In genomic region chr2:45610281-45611019, GRCh38 we compare ENCODE assay signal across 1 cellular context.
A peak's percentile ranks its signal among the peaks of the same experiment; 100 is the strongest.
TF ChIP-seq lines count a peak whose summit lies in the region.

No MANE protein-coding gene starts in this region.

TF ChIP-seq in K562, 482 proteins besides CTCF, POLR2A, EP300 and RAD21 (continued from another document and continues in another):
- TF ChIP-seq ZMIZ1 (IDR thresholded peaks at IDR 0.05; ENCODE audit: low read depth in 2 of 2, low read length in 2 of 2) (no peak), TAF1 (IDR thresholded peaks at IDR 0.05; ENCODE audit: control insufficient read depth, extremely low read depth, insufficient read depth, low read length, severe bottlenecking) (peak; percentile 29), ZNF407 (IDR thresholded peaks at IDR 0.05; ENCODE audit: low read depth) (no peak), ZNF766 (CRISPR knock-in tag; conservative IDR thresholded peaks at IDR 0.05) (no peak), PHF21A (IDR thresholded peaks at IDR 0.05; ENCODE audit: borderline replicate concordance, low read depth) (no peak), CHD4 (IDR thresholded peaks at IDR 0.05; ENCODE audit: insufficient read depth, insufficient replicate concordance, low read depth, low read length, poor library complexity, severe bottlenecking) (no peak), SPI1 (IDR thresholded peaks at IDR 0.05; ENCODE audit: borderline replicate concordance, low read depth, low read length) (no peak), AFF1 (IDR thresholded peaks at IDR 0.05; ENCODE audit: low read depth in 1 of 2, partially characterized antibody in 2 of 2) (peak in 1 of 2 experiments; percentile 59), SAFB (IDR thresholded peaks at IDR 0.05; ENCODE audit: borderline replicate concordance, low read depth, low read length) (no peak), PHTF2 (CRISPR knock-in tag; IDR thresholded peaks at IDR 0.05) (no peak), USF2 (CRISPR knock-in tag; IDR thresholded peaks at IDR 0.05) (peak; percentile 96), CAMTA2 (CRISPR knock-in tag; conservative IDR thresholded peaks at IDR 0.05) (no peak), PTTG1 (tag; IDR thresholded peaks at IDR 0.05; ENCODE audit: low read depth) (no peak), ARID3B (CRISPR knock-in tag; IDR thresholded peaks at IDR 0.05; ENCODE audit: borderline replicate concordance) (no peak), DIDO1 (tag; IDR thresholded peaks at IDR 0.05; ENCODE audit: low read depth) (peak; percentile 63; the same call in 1 of the 2 replicates), SMAD4 (CRISPR knock-in tag; conservative IDR thresholded peaks at IDR 0.05) (no peak), ZNF785 (CRISPR knock-in tag; IDR thresholded peaks at IDR 0.05) (no peak), NCOA4 (IDR thresholded peaks at IDR 0.05; ENCODE audit: partially characterized antibody) (no peak), GTF2A2 (tag; IDR thresholded peaks at IDR 0.05) (no peak), HLTF (IDR thresholded peaks at IDR 0.05) (0 out of 2 replicates have a peak, but pooled peaks have one; percentile 58), DDX20 (tag; IDR thresholded peaks at IDR 0.05; ENCODE audit: low read depth) (no peak), SOX6 (IDR thresholded peaks at IDR 0.05) (peak; percentile 44; the same call in 1 of the 2 replicates), CEBPG (CRISPR knock-in tag; IDR thresholded peaks at IDR 0.05) (no peak), CEBPG (tag; conservative IDR thresholded peaks at IDR 0.05 in 1 of 2, IDR thresholded peaks at IDR 0.05 in 1 of 2) (no peak), NFRKB (IDR thresholded peaks at IDR 0.05; ENCODE audit: low read depth) (peak; percentile 38; the same call in 1 of the 2 replicates), XRCC5 (IDR thresholded peaks at IDR 0.05; ENCODE audit: low read depth, low read length) (no peak), ATF4 (CRISPR knock-in tag; IDR thresholded peaks at IDR 0.05) (no peak), GATAD2A (IDR thresholded peaks at IDR 0.05) (no peak), PBX2 (CRISPR knock-in tag; IDR thresholded peaks at IDR 0.05; ENCODE audit: low read depth) (no peak), PBX2 (tag; conservative IDR thresholded peaks at IDR 0.05; ENCODE audit: low read depth) (0 out of 2 replicates have a peak, but pooled peaks have one; percentile 9), NRF1 (conservative IDR thresholded peaks at IDR 0.05 in 1 of 2, IDR thresholded peaks at IDR 0.05 in 1 of 2) (no peak; a peak in 1 of 4 replicates), ZNF197 (CRISPR knock-in tag; IDR thresholded peaks at IDR 0.05; ENCODE audit: low read depth) (no peak), ZNF212 (CRISPR knock-in tag; IDR thresholded peaks at IDR 0.05) (no peak), CCNT2 (IDR thresholded peaks at IDR 0.05; ENCODE audit: borderline replicate concordance, extremely low read depth, insufficient read length, low read depth, low read length) (no peak), SMAD3 (CRISPR knock-in tag; conservative IDR thresholded peaks at IDR 0.05) (no peak), ZNF282 (CRISPR knock-in tag; IDR thresholded peaks at IDR 0.05) (no peak), TOE1 (IDR thresholded peaks at IDR 0.05; ENCODE audit: borderline replicate concordance) (peak; percentile 95), TOE1 (CRISPR knock-in tag; IDR thresholded peaks at IDR 0.05; ENCODE audit: borderline replicate concordance, low read depth) (no peak), GATAD2B (IDR thresholded peaks at IDR 0.05; ENCODE audit: borderline replicate concordance) (no peak)
